In genomic region chr20:60786686-60787217, GRCh38 we compare ENCODE assay signal across 28 cellular contexts.
"Had no signal": no experiment of that assay in that cellular context is flagged by ENCODE, and none has a peak within 500 bp of the region (broad histone marks: within the 10 kb centered on the region; RNA-seq: fewer than 3 reads in every experiment).

No MANE protein-coding gene starts in this region.

- FAIRE-seq: astrocyte, bronchial epithelial cell had no signal

- DNase-seq: activated CD4-positive, alpha-beta T cell treated with anti-CD3 and anti-CD28 coated beads for 1 hour; activated CD4-positive, alpha-beta T cell treated with anti-CD3 and anti-CD28 coated beads for 4 hours; activated CD4-positive, alpha-beta T cell treated with anti-CD3 and anti-CD28 coated beads, Interleukin-2, amount 10 ng/mL, durations not matched to agents 7 days and 5 days; activated CD4-positive, alpha-beta T cell treated with anti-CD3 and anti-CD28 coated beads, Interleukin-2, amount 50 U/mL, for 48 hours; activated CD8-positive, alpha-beta memory T cell treated with anti-CD3 and anti-CD28 coated beads for 24 hours; activated CD8-positive, alpha-beta T cell treated with anti-CD3 and anti-CD28 coated beads for 36 hours; activated effector memory CD4-positive, alpha-beta T cell treated with Interleukin-2 at 50 U/mL for 16 hours; activated gamma-delta T cell treated with Interleukin-2 at 50 U/mL for 16 hours; activated naive CD4-positive, alpha-beta T cell treated with anti-CD3 and anti-CD28 coated beads, Interleukin-2, amount 50 U/mL, for 16 hours; activated naive CD4-positive, alpha-beta T cell treated with Interleukin-2 at 50 U/mL for 16 hours; activated T-cell treated with anti-CD3 and anti-CD28 coated beads, Interleukin-2, amount 50 U/mL, for 4 hours; amniotic stem cell; anterior cingulate cortex; brain microvascular endothelial cell; dorsolateral prefrontal cortex; effector memory CD4-positive, alpha-beta T cell; endodermal cell; esophagus squamous epithelium; foreskin melanocyte; heart right ventricle; T-helper 1 cell; T-helper 17 cell; T1000 had no signal

- H3K27ac ChIP-seq: brain microvascular endothelial cell, coronary artery, dorsolateral prefrontal cortex, esophagus squamous epithelium, heart right ventricle had no signal

- H3K9me3 ChIP-seq: esophagus squamous epithelium, gastroesophageal sphincter, heart right ventricle had no signal

- H3K4me3 ChIP-seq: coronary artery, dorsolateral prefrontal cortex, esophagus squamous epithelium, gastroesophageal sphincter, heart right ventricle had no signal

- H3K27me3 ChIP-seq: brain microvascular endothelial cell, esophagus squamous epithelium, gastroesophageal sphincter had no signal

- H3K4me1 ChIP-seq: heart right ventricle had no signal

- H3K36me3 ChIP-seq: brain microvascular endothelial cell, esophagus squamous epithelium, gastroesophageal sphincter, heart right ventricle had no signal

- ATAC-seq: activated CD8-positive, alpha-beta T cell treated with anti-CD3 and anti-CD28 coated beads for 36 hours; activated T-cell treated with anti-CD3 and anti-CD28 coated beads, Interleukin-2, amount 50 U/mL, for 4 hours; activated T-helper 17 cell treated with anti-CD3 and anti-CD28 coated beads, Interleukin-2, amount 50 U/mL, for 72 hours; gastroesophageal sphincter; heart right ventricle; T-helper 17 cell had no signal
